Comparison of ENCODE assay signal across 1 cellular context in genomic region chr20:2545594-2545993, GRCh38.
TF ChIP-seq lines count a peak whose summit lies in the region.

No MANE protein-coding gene starts in this region.

TF ChIP-seq in HEK293, 187 proteins besides CTCF, POLR2A, EP300 and RAD21 (continued from another document):
- TF ChIP-seq ZNF26 (tag by site-specific recombination; IDR thresholded peaks at IDR 0.05) (no peak), ZBTB17 (tag by site-specific recombination; IDR thresholded peaks at IDR 0.05) (no peak), KLF16 (tag by site-specific recombination; IDR thresholded peaks at IDR 0.05) (no peak), ZNF513 (tag by site-specific recombination; IDR thresholded peaks at IDR 0.05) (peak; percentile 98), ZNF639 (tag by site-specific recombination; IDR thresholded peaks at IDR 0.05) (no peak), GFI1B (tag by site-specific recombination; IDR thresholded peaks at IDR 0.05) (no peak), ZNF280C (tag by site-specific recombination; IDR thresholded peaks at IDR 0.05) (no peak), ZNF394 (tag by site-specific recombination; IDR thresholded peaks at IDR 0.05; ENCODE audit: borderline replicate concordance) (no peak), ZNF837 (tag by site-specific recombination; IDR thresholded peaks at IDR 0.05) (no peak), ZFP3 (tag by site-specific recombination; IDR thresholded peaks at IDR 0.05; ENCODE audit: low read depth) (no peak)
